In genomic region chr11:118227865-118228785, GRCh38 we compare ENCODE assay signal across 8 cellular contexts. TPM values are rescaled to one million over a fixed set of nuclear protein-coding genes. Genes with fewer than 3 reads are reported as not detected.
A peak's percentile ranks its signal among the peaks of the same experiment; 100 is the strongest.
DNase-seq lines count a peak whose midpoint lies in the region; ATAC-seq and TF ChIP-seq lines count a peak whose summit lies in the region.

No MANE protein-coding gene starts in this region.

- H3K27me3 ChIP-seq in left ventricle myocardium inferior (ENCODE audit: low read depth) (peaks cover under 1% of the 10 kb centered on the region), vagina (no peaks in the 10 kb centered on the region), HAP-1 (ENCODE audit: low read depth) (peaks cover 4% of the 10 kb centered on the region; the same call in 1 of the 2 replicates), PC-9 (ENCODE audit: insufficient read depth, low read depth) (no peaks in the 10 kb centered on the region)

- H3K9me2 ChIP-seq in PC-9 (ENCODE audit: insufficient read depth), result no peaks in the 10 kb centered on the region

- no peaks in the 10 kb centered on the region for H3K79me2 ChIP-seq in PC-9 (ENCODE audit: low read depth)

- peaks cover 8% of the 10 kb centered on the region for H3F3A ChIP-seq in PC-9 (ENCODE audit: insufficient read depth, low read depth)

- POLR2A ChIA-PET in PC-9 (lab: Charles Lee; ENCODE audit: unreplicated experiment), result no interaction called here

- intact Hi-C loops in left ventricle myocardium superior (cut with micrococcal nuclease) (no loop called here), left ventricle myocardium inferior (cut with micrococcal nuclease) (no loop called here), vagina (cut with DNase I) (no loop called here), PC-9 (cut with micrococcal nuclease; ENCODE audit: unreplicated experiment) (no loop called here)

- ATAC-seq in left ventricle myocardium superior, result peak; percentile 31
- peak; percentile 73 for ATAC-seq in HG03342 (IDR thresholded peaks at IDR 0.05; ENCODE audit: unreplicated experiment)

- in situ Hi-C loops in HAP-1 (cut with MboI; ENCODE audit: low sequenced_read_pairs), result no loop called here

- DNase-seq in left ventricle myocardium superior, result no peak
- no peak for DNase-seq in left ventricle myocardium inferior
- DNase-seq in activated T-cell treated with anti-CD3 and anti-CD28 coated beads, Interleukin-2, amount 50 U/mL, for 48 hours, result peak; percentile 29 to 39
- DNase-seq in vagina (ENCODE audit: extremely low spot score in 2 of 2), result no peak
- no peak for DNase-seq in HAP-1 (ENCODE audit: low spot score in 2 of 2)
- DNase-seq in PC-9, result no peak
- no peak for DNase-seq in A172 (ENCODE audit: low spot score)

- CTCF ChIA-PET in PC-9 (lab: Charles Lee), result no interaction called here

- no peak overlapping the region for H2AFZ ChIP-seq in PC-9

- H4K20me1 ChIP-seq in PC-9 (ENCODE audit: insufficient read depth), result no peaks in the 10 kb centered on the region

- H3K4me1 ChIP-seq in left ventricle myocardium inferior (no peaks in the 10 kb centered on the region), vagina (peaks cover 8% of the 10 kb centered on the region), HAP-1 (no peaks in the 10 kb centered on the region), PC-9 (replicated peaks; ENCODE audit: insufficient read depth) (peaks cover 13% of the 10 kb centered on the region)

- H3K4me2 ChIP-seq in PC-9, result no peak overlapping the region

- H3K4me3 ChIP-seq in left ventricle myocardium inferior, result no peak overlapping the region
- no peak overlapping the region for H3K4me3 ChIP-seq in vagina
- H3K4me3 ChIP-seq in HAP-1, result no peak overlapping the region
- H3K4me3 ChIP-seq in PC-9, result no peak overlapping the region

- no peak for TF ChIP-seq CTCF in left ventricle myocardium inferior (IDR thresholded peaks at IDR 0.05; ENCODE audit: borderline replicate concordance)
- no peak for TF ChIP-seq CTCF in vagina (IDR thresholded peaks at IDR 0.05)
- TF ChIP-seq CTCF in PC-9 (conservative IDR thresholded peaks at IDR 0.05), result no peak

- H3K9me3 ChIP-seq in left ventricle myocardium inferior (replicated peaks), result no peaks in the 10 kb centered on the region
- no peaks in the 10 kb centered on the region for H3K9me3 ChIP-seq in vagina
- H3K9me3 ChIP-seq in HAP-1, result no peaks in the 10 kb centered on the region
- H3K9me3 ChIP-seq in PC-9 (ENCODE audit: insufficient read depth, low read depth), result no peaks in the 10 kb centered on the region

- no peak for TF ChIP-seq POLR2A in vagina (IDR thresholded peaks at IDR 0.05)

- no TSS peak for BruUV-seq in PC-9 (replicated peaks; lab: Mats Ljungman, UMichigan)

- H3K36me3 ChIP-seq in left ventricle myocardium inferior, result no peaks in the 10 kb centered on the region
- H3K36me3 ChIP-seq in vagina, result no peaks in the 10 kb centered on the region
- H3K36me3 ChIP-seq in HAP-1 (replicated peaks), result no peaks in the 10 kb centered on the region
- H3K36me3 ChIP-seq in PC-9 (ENCODE audit: low read depth), result peaks cover 15% of the 10 kb centered on the region; the same call in 1 of the 2 replicates

- H3K27ac ChIP-seq in left ventricle myocardium inferior (replicated peaks) (no peak overlapping the region), vagina (peak overlapping the region; percentile 15), PC-9 (no peak overlapping the region)

RNA-seq across cellular contexts. Expression of gene JAML, which starts 3.3 kb away (rescaled TPM):
- 4.5 TPM for total RNA-seq in left ventricle myocardium superior
- 2.9 TPM for total RNA-seq in left ventricle myocardium inferior
- 17.2 TPM for total RNA-seq in vagina
- total RNA-seq in PC-9 (2021), result not detected in 2 replicates
- total RNA-seq in A172 (2014; rRNA removed; shearing (Covaris generic)), result not detected in 2 replicates

RNA-seq across cellular contexts. Expression of gene MPZL3, which starts 24.0 kb away (rescaled TPM):
- total RNA-seq in left ventricle myocardium superior, result 2.6 TPM
- total RNA-seq in left ventricle myocardium inferior, result 2.7 TPM
- total RNA-seq in vagina, result 9.1 TPM
- 13.4 and 16.8 TPM in 2 replicates for total RNA-seq in PC-9 (2021)
- 1.8 and 2.0 TPM in 2 replicates for total RNA-seq in A172 (2014; rRNA removed; shearing (Covaris generic))

RNA-seq across cellular contexts. Expression of gene MPZL2, which starts 36.0 kb away (rescaled TPM):
- total RNA-seq in left ventricle myocardium superior (11.8 TPM), left ventricle myocardium inferior (13.4 TPM), vagina (165 TPM), PC-9 (2021) (39.4 and 43.1 TPM in 2 replicates)
- not detected in 2 replicates for total RNA-seq in A172 (2014; rRNA removed; shearing (Covaris generic))

RNA-seq across cellular contexts. Expression of gene SCN2B, which starts 51.7 kb away (rescaled TPM):
- total RNA-seq in left ventricle myocardium superior, result 19.6 TPM
- 24.9 TPM for total RNA-seq in left ventricle myocardium inferior
- 0.49 TPM for total RNA-seq in vagina
- total RNA-seq in PC-9 (2021), result not detected in 2 replicates
- not detected in 2 replicates for total RNA-seq in A172 (2014; rRNA removed; shearing (Covaris generic))

Comparison
In these comparisons a context has a peak if more than half of its experiments do, and no peak if none do; other contexts are left out.
1. DNase-seq: peak in activated T-cell treated with anti-CD3 and anti-CD28 coated beads, Interleukin-2, amount 50 U/mL, for 48 hours (2 of 2); none in left ventricle myocardium superior (single experiment), left ventricle myocardium inferior (single experiment), vagina (0 of 2), HAP-1 (0 of 2), PC-9 (0 of 2) and A172 (single experiment).
2. RNA of gene MPZL2, which starts 36.0 kb away (total RNA-seq): 165 TPM in vagina (single experiment), 39.4 to 43.1 TPM in PC-9, 13.4 TPM in left ventricle myocardium inferior (single experiment) and 11.8 TPM in left ventricle myocardium superior (single experiment); not detected in A172; every median in the first group is over 10 times any median in the second.